1 cellular context compared by ENCODE assay signal in the genomic region with DNA sequence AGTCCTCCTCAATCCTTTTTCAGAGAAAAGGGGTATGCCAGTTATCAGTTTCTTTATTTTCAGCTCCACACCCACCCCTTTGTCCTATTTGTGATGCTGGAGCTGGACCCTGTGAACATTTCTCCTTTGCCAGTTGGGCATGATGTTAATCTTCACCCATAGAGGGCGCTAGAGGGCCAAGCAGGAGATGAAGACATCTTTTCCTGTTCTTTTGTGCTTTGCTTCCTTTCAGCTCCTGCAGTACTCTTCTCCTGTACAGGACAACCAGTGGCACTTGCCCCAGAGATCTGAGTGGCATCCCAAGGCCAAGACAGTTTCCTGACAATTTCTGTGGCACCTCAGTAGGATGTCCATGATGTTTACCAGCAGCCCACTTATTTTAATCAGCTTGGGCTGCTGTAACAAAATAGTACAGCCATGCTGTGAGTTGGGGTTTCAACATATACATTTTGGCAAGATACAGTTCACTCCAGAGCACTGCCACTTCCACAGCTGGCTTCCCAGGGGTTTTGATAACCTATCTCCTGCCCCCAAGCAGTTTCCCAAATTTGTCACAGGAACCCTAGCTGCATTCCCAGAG.
TF ChIP-seq lines count a peak whose summit lies in the region.

No MANE protein-coding gene starts in this region.

TF ChIP-seq in HEK293, 187 proteins besides CTCF, POLR2A, EP300 and RAD21:
- peak; percentile 67 for TF ChIP-seq ZNF654 (tag by site-specific recombination; IDR thresholded peaks at IDR 0.05; ENCODE audit: low read depth)
- peak; percentile 18 for TF ChIP-seq SETDB1 (IDR thresholded peaks at IDR 0.05; ENCODE audit: insufficient read length, low read length)
- TF ChIP-seq ZNF501 (tag by site-specific recombination; IDR thresholded peaks at IDR 0.05): no peak
